ENCODE assay signal across 22 cellular contexts in the genomic region with DNA sequence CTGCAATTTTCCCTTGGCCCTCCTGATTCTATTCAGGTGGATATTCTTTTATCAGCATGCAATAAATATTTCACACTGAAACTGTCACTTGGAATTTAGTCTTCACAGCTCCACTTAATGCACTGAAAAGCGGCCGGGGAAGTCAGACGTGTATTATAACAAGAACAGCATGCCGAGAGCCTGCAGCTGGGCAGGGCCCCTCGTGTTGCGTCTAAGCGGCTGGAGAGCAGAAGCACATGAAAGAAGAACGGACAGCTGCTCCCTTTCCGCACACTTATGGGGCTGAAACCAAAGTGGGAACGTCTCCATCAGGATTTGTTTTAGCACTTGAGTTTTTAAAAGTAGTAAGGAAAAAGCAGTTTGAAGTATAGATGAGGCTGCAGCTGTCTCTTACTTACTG. TPM values are rescaled to one million over a fixed set of nuclear protein-coding genes. Genes with fewer than 3 reads are reported as not detected.
DNase-seq lines count a peak whose midpoint lies in the region; ATAC-seq and TF ChIP-seq lines count a peak whose summit lies in the region.
"Had no signal": no experiment of that assay in that cellular context is flagged by ENCODE, and none has a peak within 500 bp of the region (broad histone marks: within the 10 kb centered on the region; RNA-seq: fewer than 3 reads in every experiment).

No MANE protein-coding gene starts in this region.

- no peak overlapping the region for H2AFZ ChIP-seq in GM23338
- H2AFZ ChIP-seq in MM.1S (ENCODE audit: low read length): no peak overlapping the region
- H2AFZ ChIP-seq: GM23248 had no signal

- H3K27me3 ChIP-seq in GM23338 (ENCODE audit: insufficient read depth): no peaks in the 10 kb centered on the region
- no peaks in the 10 kb centered on the region for H3K27me3 ChIP-seq in MM.1S (replicated peaks; ENCODE audit: insufficient read depth, low read length)
- H3K27me3 ChIP-seq: pancreas, suprapubic skin had no signal

- TF ChIP-seq CTCF in GM23338 (conservative IDR thresholded peaks at IDR 0.05; ENCODE audit: low read depth in 2 of 2) (no peak), endothelial cell (IDR thresholded peaks at IDR 0.05; ENCODE audit: unreplicated experiment) (no peak), nephron progenitor cell (IDR thresholded peaks at IDR 0.05) (no peak), MM.1S (IDR thresholded peaks at IDR 0.05; ENCODE audit: low read length) (no peak)

- no peak overlapping the region for H3K9ac ChIP-seq in MM.1S (ENCODE audit: low read length)
- H3K9ac ChIP-seq: GM23248, KMS-11 had no signal

- no peaks in the 10 kb centered on the region; the same call in 1 of the 2 replicates for H3K4me1 ChIP-seq in GM23338 (ENCODE audit: insufficient read depth)
- no peaks in the 10 kb centered on the region for H3K4me1 ChIP-seq in MM.1S (ENCODE audit: low read length)

- H3K9me3 ChIP-seq in MM.1S (replicated peaks; ENCODE audit: insufficient read depth, low read length): no peaks in the 10 kb centered on the region
- H3K9me3 ChIP-seq: pancreas, suprapubic skin had no signal

- peak overlapping the region; percentile 67; the same call in 1 of the 2 replicates for H3K27ac ChIP-seq in GM23338 (ENCODE audit: low read depth)
- no peak overlapping the region for H3K27ac ChIP-seq in MM.1S (ENCODE audit: low read length)
- H3K27ac ChIP-seq: C4-2B, GM23248, KMS-11, pancreas, suprapubic skin had no signal

- H3K4me3 ChIP-seq in GM23338 (no peak overlapping the region), MM.1S (ENCODE audit: low read length) (no peak overlapping the region)
- H3K4me3 ChIP-seq: GM23248, lung, pancreas, suprapubic skin had no signal

- H3K9me3 Mint-ChIP-seq in GM23338: no peaks in the 10 kb centered on the region
- no peaks in the 10 kb centered on the region for H3K9me3 Mint-ChIP-seq in endothelial cell (ENCODE audit: unreplicated experiment)
- H3K9me3 Mint-ChIP-seq in nephron progenitor cell: no peaks in the 10 kb centered on the region
- H3K9me3 Mint-ChIP-seq: stimulated activated effector memory CD8-positive, alpha-beta T cell treated with anti-CD3 and anti-CD28 coated beads, Interleukin-12 subunit alpha, Interleukin-12 subunit beta, amount 100 ng/mL, for 72 hours; WTC11 had no signal

- H3K36me3 ChIP-seq in GM23338 (ENCODE audit: insufficient read depth): no peaks in the 10 kb centered on the region
- no peaks in the 10 kb centered on the region for H3K36me3 ChIP-seq in MM.1S (replicated peaks; ENCODE audit: insufficient read depth, low read length)
- H3K36me3 ChIP-seq: pancreas, suprapubic skin had no signal

- peaks cover 28% of the 10 kb centered on the region for H3K4me1 Mint-ChIP-seq in GM23338
- H3K4me1 Mint-ChIP-seq in endothelial cell (ENCODE audit: unreplicated experiment): peaks cover 48% of the 10 kb centered on the region
- peaks cover 31% of the 10 kb centered on the region for H3K4me1 Mint-ChIP-seq in nephron progenitor cell

- H3K27me3 Mint-ChIP-seq in GM23338 (ENCODE audit: insufficient read depth, low read depth, poor library complexity): no peaks in the 10 kb centered on the region
- H3K27me3 Mint-ChIP-seq in endothelial cell (ENCODE audit: unreplicated experiment): no peaks in the 10 kb centered on the region
- H3K27me3 Mint-ChIP-seq in nephron progenitor cell (ENCODE audit: low read depth, poor library complexity): no peaks in the 10 kb centered on the region

- DNase-seq in GM23338 (ENCODE audit: low spot score): no peak
- DNase-seq in NCI-H526 treated with DMSO at 0.1 percent for 48 hours (lab: John Stamatoyannopoulos, UW): peak; percentile 61
- DNase-seq in endothelial cell (ENCODE audit: low spot score): no peak
- no peak for DNase-seq in nephron progenitor cell
- no peak for DNase-seq in MM.1S
- DNase-seq in central memory CD4-positive, alpha-beta T cell: no peak
- no peak for DNase-seq in cerebellum (ENCODE audit: low spot score)
- DNase-seq: activated CD4-positive, alpha-beta T cell treated with anti-CD3 and anti-CD28 coated beads, Interleukin-2, amount 50 U/mL, for 48 hours; activated effector memory CD4-positive, alpha-beta T cell treated with anti-CD3 and anti-CD28 coated beads, Interleukin-2, amount 50 U/mL, for 16 hours; erythroblast; foreskin melanocyte; GM23248; MV-4-11; NCI-H1694 treated with DMSO at 0.1 percent for 48 hours; pancreas had no signal

- ATAC-seq in GM23338 (no peak), GM19351 (IDR thresholded peaks at IDR 0.05; ENCODE audit: unreplicated experiment) (no peak)
- ATAC-seq: pancreas; stimulated activated effector memory CD8-positive, alpha-beta T cell treated with anti-CD3 and anti-CD28 coated beads, Interleukin-12 subunit alpha, Interleukin-12 subunit beta, amount 100 ng/mL, for 72 hours had no signal

- H3K27ac Mint-ChIP-seq in GM23338: peak overlapping the region; percentile 34; the same call in 1 of the 2 replicates
- H3K27ac Mint-ChIP-seq in endothelial cell (ENCODE audit: unreplicated experiment): peak overlapping the region; percentile 96
- peak overlapping the region; percentile 36 for H3K27ac Mint-ChIP-seq in nephron progenitor cell
- H3K27ac Mint-ChIP-seq: stimulated activated effector memory CD8-positive, alpha-beta T cell treated with anti-CD3 and anti-CD28 coated beads, Interleukin-12 subunit alpha, Interleukin-12 subunit beta, amount 100 ng/mL, for 72 hours had no signal

- H3K79me2 ChIP-seq in GM23338 (replicated peaks; ENCODE audit: insufficient read depth): peaks cover 3% of the 10 kb centered on the region; the same call in 1 of the 2 replicates
- 0 out of 2 replicates have a peak, but pooled peaks cover 4% of the 10 kb centered on the region for H3K79me2 ChIP-seq in MM.1S (ENCODE audit: low read length)

- H4K20me1 ChIP-seq in GM23338 (replicated peaks; ENCODE audit: insufficient read depth) (peaks cover 6% of the 10 kb centered on the region; the same call in 1 of the 2 replicates), MM.1S (ENCODE audit: insufficient read depth, low read length) (no peaks in the 10 kb centered on the region)

- H3K4me2 ChIP-seq in GM23338 (no peak overlapping the region), MM.1S (ENCODE audit: low read depth, low read length) (no peak overlapping the region)
- H3K4me2 ChIP-seq: KMS-11 had no signal

- H3F3A ChIP-seq in GM23338 (replicated peaks; ENCODE audit: low read depth) (no peaks in the 10 kb centered on the region), MM.1S (ENCODE audit: insufficient read depth, low read length) (no peaks in the 10 kb centered on the region)

- no peaks in the 10 kb centered on the region for H3K9me2 ChIP-seq in GM23338 (ENCODE audit: insufficient read depth)
- no peaks in the 10 kb centered on the region for H3K9me2 ChIP-seq in MM.1S (replicated peaks; ENCODE audit: insufficient read depth, low read length)

- H3K4me3 Mint-ChIP-seq in GM23338: no peak overlapping the region
- H3K4me3 Mint-ChIP-seq in endothelial cell (ENCODE audit: unreplicated experiment): no peak overlapping the region
- no peak overlapping the region for H3K4me3 Mint-ChIP-seq in nephron progenitor cell
- H3K4me3 Mint-ChIP-seq: stimulated activated effector memory CD8-positive, alpha-beta T cell treated with anti-CD3 and anti-CD28 coated beads, Interleukin-12 subunit alpha, Interleukin-12 subunit beta, amount 100 ng/mL, for 72 hours; WTC11 had no signal

- no peaks in the 10 kb centered on the region for H3K36me3 Mint-ChIP-seq in GM23338 (ENCODE audit: low read depth)
- no peaks in the 10 kb centered on the region for H3K36me3 Mint-ChIP-seq in endothelial cell (ENCODE audit: low read depth, unreplicated experiment)
- H3K36me3 Mint-ChIP-seq in nephron progenitor cell (ENCODE audit: low read depth): peaks cover 4% of the 10 kb centered on the region
- H3K36me3 Mint-ChIP-seq: stimulated activated effector memory CD8-positive, alpha-beta T cell treated with anti-CD3 and anti-CD28 coated beads, Interleukin-12 subunit alpha, Interleukin-12 subunit beta, amount 100 ng/mL, for 72 hours; WTC11 had no signal

TF ChIP-seq in GM23338, 12 proteins besides CTCF, POLR2A, EP300 and RAD21 (continues in another document):
- TF ChIP-seq EZH2 (IDR thresholded peaks at IDR 0.05; ENCODE audit: low read depth, unreplicated experiment) (no peak), ZNF331 (CRISPR knock-in tag; IDR thresholded peaks at IDR 0.05; ENCODE audit: low read depth) (no peak), POLR2AphosphoS5 (IDR thresholded peaks at IDR 0.05; ENCODE audit: low read depth) (no peak), NANOG (IDR thresholded peaks at IDR 0.05; ENCODE audit: borderline replicate concordance) (no peak), JUNB (IDR thresholded peaks at IDR 0.05; ENCODE audit: unreplicated experiment) (no peak), STAT1 (IDR thresholded peaks at IDR 0.05; ENCODE audit: unreplicated experiment) (no peak)
- TF ChIP-seq, protein P1, sequence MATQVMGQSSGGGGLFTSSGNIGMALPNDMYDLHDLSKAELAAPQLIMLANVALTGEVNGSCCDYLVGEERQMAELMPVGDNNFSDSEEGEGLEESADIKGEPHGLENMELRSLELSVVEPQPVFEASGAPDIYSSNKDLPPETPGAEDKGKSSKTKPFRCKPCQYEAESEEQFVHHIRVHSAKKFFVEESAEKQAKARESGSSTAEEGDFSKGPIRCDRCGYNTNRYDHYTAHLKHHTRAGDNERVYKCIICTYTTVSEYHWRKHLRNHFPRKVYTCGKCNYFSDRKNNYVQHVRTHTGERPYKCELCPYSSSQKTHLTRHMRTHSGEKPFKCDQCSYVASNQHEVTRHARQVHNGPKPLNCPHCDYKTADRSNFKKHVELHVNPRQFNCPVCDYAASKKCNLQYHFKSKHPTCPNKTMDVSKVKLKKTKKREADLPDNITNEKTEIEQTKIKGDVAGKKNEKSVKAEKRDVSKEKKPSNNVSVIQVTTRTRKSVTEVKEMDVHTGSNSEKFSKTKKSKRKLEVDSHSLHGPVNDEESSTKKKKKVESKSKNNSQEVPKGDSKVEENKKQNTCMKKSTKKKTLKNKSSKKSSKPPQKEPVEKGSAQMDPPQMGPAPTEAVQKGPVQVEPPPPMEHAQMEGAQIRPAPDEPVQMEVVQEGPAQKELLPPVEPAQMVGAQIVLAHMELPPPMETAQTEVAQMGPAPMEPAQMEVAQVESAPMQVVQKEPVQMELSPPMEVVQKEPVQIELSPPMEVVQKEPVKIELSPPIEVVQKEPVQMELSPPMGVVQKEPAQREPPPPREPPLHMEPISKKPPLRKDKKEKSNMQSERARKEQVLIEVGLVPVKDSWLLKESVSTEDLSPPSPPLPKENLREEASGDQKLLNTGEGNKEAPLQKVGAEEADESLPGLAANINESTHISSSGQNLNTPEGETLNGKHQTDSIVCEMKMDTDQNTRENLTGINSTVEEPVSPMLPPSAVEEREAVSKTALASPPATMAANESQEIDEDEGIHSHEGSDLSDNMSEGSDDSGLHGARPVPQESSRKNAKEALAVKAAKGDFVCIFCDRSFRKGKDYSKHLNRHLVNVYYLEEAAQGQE (IDR thresholded peaks at IDR 0.05; ENCODE audit: unreplicated experiment): no peak

RNA-seq across cellular contexts. Expression of a gene that starts 57.2 kb away (rescaled TPM):
- 26.5 and 51.0 TPM in 2 replicates for total RNA-seq in GM23338 (2014; rRNA removed; shearing (Covaris generic))
- 61.6 and 62.0 TPM in 2 replicates for polyA plus RNA-seq in GM23338 (2016; fragmentation: Nextera tagmentation; extraction: Ambion mirVana)
- total RNA-seq in endothelial cell (ENCODE audit: unreplicated experiment): 39.0 TPM
- total RNA-seq in cerebellum: 16.2 TPM

RNA-seq across cellular contexts. Expression of a gene that starts 57.7 kb away (rescaled TPM):
- 13.2 and 19.0 TPM in 2 replicates for total RNA-seq in GM23338 (2014; rRNA removed; shearing (Covaris generic))
- polyA plus RNA-seq in GM23338 (2016; fragmentation: Nextera tagmentation; extraction: Ambion mirVana): 5.3 and 7.6 TPM in 2 replicates
- total RNA-seq in endothelial cell (ENCODE audit: unreplicated experiment) (17.8 TPM), cerebellum (29.2 TPM)

Comparison
In these comparisons a context has a peak if more than half of its experiments do, and no peak if none do; other contexts are left out.
1. H3K27ac Mint-ChIP-seq: peak in every context shown above with its lines; median percentile 96 in endothelial cell; 36 in nephron progenitor cell; 34 in GM23338.